Comparison of ENCODE assay signal across 8 cellular contexts in genomic region chr7:20786049-20786412, GRCh38. TPM values are rescaled to one million over a fixed set of nuclear protein-coding genes. Genes with fewer than 3 reads are reported as not detected.
A peak's percentile ranks its signal among the peaks of the same experiment; 100 is the strongest.
DNase-seq lines count a peak whose midpoint lies in the region; ATAC-seq and TF ChIP-seq lines count a peak whose summit lies in the region.

No MANE protein-coding gene starts in this region.

- TF ChIP-seq CTCF in 22Rv1 (IDR thresholded peaks at IDR 0.05) (no peak), GM23338 (conservative IDR thresholded peaks at IDR 0.05; ENCODE audit: low read depth in 2 of 2) (no peak), astrocyte of the cerebellum (IDR thresholded peaks at IDR 0.05; ENCODE audit: low read depth, low read length, missing control alignments) (no peak)

- H2AFZ ChIP-seq in GM23338, result peak overlapping the region; percentile 9; the same call in 1 of the 2 replicates

- no peak for ATAC-seq in GM23338
- no peak for ATAC-seq in memory B cell (ENCODE audit: low read depth)
- no peak for ATAC-seq in GM18858 (IDR thresholded peaks at IDR 0.05; ENCODE audit: unreplicated experiment)

- H3K27me3 ChIP-seq in GM23338 (ENCODE audit: insufficient read depth), result peaks cover 67% of the 10 kb centered on the region

- peaks cover 46% of the 10 kb centered on the region for H3K27me3 Mint-ChIP-seq in GM23338 (ENCODE audit: insufficient read depth, low read depth, poor library complexity)
- H3K27me3 Mint-ChIP-seq in memory B cell, result peaks cover 25% of the 10 kb centered on the region

- H3K4me3 Mint-ChIP-seq in GM23338 (peak overlapping the region; percentile 87), memory B cell (no peak overlapping the region)

- H3K4me1 Mint-ChIP-seq in GM23338, result peaks cover 41% of the 10 kb centered on the region
- peaks cover 8% of the 10 kb centered on the region for H3K4me1 Mint-ChIP-seq in memory B cell

- in situ Hi-C loops in astrocyte of the cerebellum (cut with HindIII; ENCODE audit: low sequenced_read_pairs), result no loop called here

- H3K36me3 Mint-ChIP-seq in GM23338 (ENCODE audit: low read depth) (peaks cover 3% of the 10 kb centered on the region; the same call in 2 of the 3 replicates), memory B cell (peaks cover 9% of the 10 kb centered on the region)

- H3K36me3 ChIP-seq in GM23338 (ENCODE audit: insufficient read depth), result no peaks in the 10 kb centered on the region

- no peaks in the 10 kb centered on the region for H4K20me1 ChIP-seq in GM23338 (replicated peaks; ENCODE audit: insufficient read depth)

- peak overlapping the region; percentile 88 for H3K4me2 ChIP-seq in GM23338

- H3F3A ChIP-seq in GM23338 (replicated peaks; ENCODE audit: low read depth), result peaks cover 6% of the 10 kb centered on the region

- H3K4me3 ChIP-seq in GM23338 (peak overlapping the region; percentile 63), astrocyte of the cerebellum (ENCODE audit: low read depth, low read length) (peak overlapping the region; percentile 25)

- peaks cover 57% of the 10 kb centered on the region for H3K4me1 ChIP-seq in GM23338 (ENCODE audit: insufficient read depth)

- no peaks in the 10 kb centered on the region for H3K9me2 ChIP-seq in GM23338 (ENCODE audit: insufficient read depth)

- H3K9me3 Mint-ChIP-seq in GM23338 (no peaks in the 10 kb centered on the region), memory B cell (peaks cover 9% of the 10 kb centered on the region)

- no peak overlapping the region for H3K27ac Mint-ChIP-seq in GM23338
- peak overlapping the region; percentile 22 for H3K27ac Mint-ChIP-seq in memory B cell

- DNase-seq in GM23338 (ENCODE audit: low spot score) (no peak), astrocyte of the cerebellum (ENCODE audit: low read depth) (no peak), memory B cell (ENCODE audit: low spot score in 2 of 2) (no peak), 8988T (no peak), NCI-H2227 (lab: John Stamatoyannopoulos, UW; ENCODE audit: unreplicated experiment) (no peak)
- no peak for DNase-seq in activated CD4-positive, alpha-beta T cell treated with anti-CD3 and anti-CD28 coated beads, Interleukin-2, amount 50 U/mL, for 4 hours

- H3K79me2 ChIP-seq in GM23338 (replicated peaks; ENCODE audit: insufficient read depth), result no peaks in the 10 kb centered on the region; the same call in 1 of the 2 replicates

- H3K27ac ChIP-seq in 22Rv1 (peak overlapping the region; percentile 59), GM23338 (ENCODE audit: low read depth) (no peak overlapping the region)

TF ChIP-seq in GM23338, 12 proteins besides CTCF, POLR2A, EP300 and RAD21:
- TF ChIP-seq EZH2 (IDR thresholded peaks at IDR 0.05; ENCODE audit: low read depth, unreplicated experiment), result peak; percentile 34
- no peak for TF ChIP-seq STAT1 (IDR thresholded peaks at IDR 0.05; ENCODE audit: unreplicated experiment)
- TF ChIP-seq ZNF331 (CRISPR knock-in tag; IDR thresholded peaks at IDR 0.05; ENCODE audit: low read depth), result no peak

RNA-seq across cellular contexts. Expression of gene SP8, which starts 0.7 kb away (rescaled TPM):
- 4.4 and 6.7 TPM in 2 replicates for total RNA-seq in GM23338 (2014; rRNA removed; shearing (Covaris generic))
- 3.4 and 3.7 TPM in 2 replicates for polyA plus RNA-seq in GM23338 (2016; fragmentation: Nextera tagmentation; extraction: Ambion mirVana)
